In the genomic region with DNA sequence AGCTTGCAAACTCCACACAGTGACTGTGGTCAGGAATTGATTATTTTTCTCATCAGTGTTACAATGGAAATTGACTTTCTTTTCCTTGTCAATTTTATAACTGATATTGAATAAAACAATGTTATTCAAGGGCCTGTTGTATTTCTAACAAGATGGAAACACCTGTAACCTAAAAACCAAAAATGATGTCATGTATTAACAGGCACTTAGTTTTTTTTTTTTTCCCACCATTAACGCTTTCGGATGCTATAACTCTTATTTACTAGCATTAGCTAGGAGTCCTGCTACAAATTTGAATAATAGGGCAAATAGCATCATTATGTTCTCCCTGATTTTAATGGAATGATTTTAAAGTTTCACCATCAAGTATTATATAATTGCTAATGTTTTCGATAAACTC, we compare ENCODE assay signal across 2 cellular contexts.
TF ChIP-seq lines count a peak whose summit lies in the region.

No MANE protein-coding gene starts in this region.

TF ChIP-seq in HepG2, 621 proteins besides CTCF, POLR2A, EP300 and RAD21:
- TF ChIP-seq, protein P1, sequence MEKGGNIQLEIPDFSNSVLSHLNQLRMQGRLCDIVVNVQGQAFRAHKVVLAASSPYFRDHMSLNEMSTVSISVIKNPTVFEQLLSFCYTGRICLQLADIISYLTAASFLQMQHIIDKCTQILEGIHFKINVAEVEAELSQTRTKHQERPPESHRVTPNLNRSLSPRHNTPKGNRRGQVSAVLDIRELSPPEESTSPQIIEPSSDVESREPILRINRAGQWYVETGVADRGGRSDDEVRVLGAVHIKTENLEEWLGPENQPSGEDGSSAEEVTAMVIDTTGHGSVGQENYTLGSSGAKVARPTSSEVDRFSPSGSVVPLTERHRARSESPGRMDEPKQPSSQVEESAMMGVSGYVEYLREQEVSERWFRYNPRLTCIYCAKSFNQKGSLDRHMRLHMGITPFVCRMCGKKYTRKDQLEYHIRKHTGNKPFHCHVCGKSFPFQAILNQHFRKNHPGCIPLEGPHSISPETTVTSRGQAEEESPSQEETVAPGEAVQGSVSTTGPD (CRISPR knock-in tag; IDR thresholded peaks at IDR 0.05): no peak
- peak; percentile 71 for TF ChIP-seq ATF7 (IDR thresholded peaks at IDR 0.05)
- TF ChIP-seq ATF7 (CRISPR knock-in tag; IDR thresholded peaks at IDR 0.05): no peak

TF ChIP-seq in GM12878, 131 proteins besides CTCF, POLR2A, EP300 and RAD21:
- peak; percentile 96 for TF ChIP-seq ATF7 (IDR thresholded peaks at IDR 0.05; ENCODE audit: low read depth)
- no peak for TF ChIP-seq ZNF622 (IDR thresholded peaks at IDR 0.05)
- TF ChIP-seq ZNF384 (IDR thresholded peaks at IDR 0.05; ENCODE audit: borderline replicate concordance, low read depth, low read length): peak; percentile 55
- TF ChIP-seq BCL11A (IDR thresholded peaks at IDR 0.05; ENCODE audit: low read depth, low read length): no peak
- TF ChIP-seq, protein P2, sequence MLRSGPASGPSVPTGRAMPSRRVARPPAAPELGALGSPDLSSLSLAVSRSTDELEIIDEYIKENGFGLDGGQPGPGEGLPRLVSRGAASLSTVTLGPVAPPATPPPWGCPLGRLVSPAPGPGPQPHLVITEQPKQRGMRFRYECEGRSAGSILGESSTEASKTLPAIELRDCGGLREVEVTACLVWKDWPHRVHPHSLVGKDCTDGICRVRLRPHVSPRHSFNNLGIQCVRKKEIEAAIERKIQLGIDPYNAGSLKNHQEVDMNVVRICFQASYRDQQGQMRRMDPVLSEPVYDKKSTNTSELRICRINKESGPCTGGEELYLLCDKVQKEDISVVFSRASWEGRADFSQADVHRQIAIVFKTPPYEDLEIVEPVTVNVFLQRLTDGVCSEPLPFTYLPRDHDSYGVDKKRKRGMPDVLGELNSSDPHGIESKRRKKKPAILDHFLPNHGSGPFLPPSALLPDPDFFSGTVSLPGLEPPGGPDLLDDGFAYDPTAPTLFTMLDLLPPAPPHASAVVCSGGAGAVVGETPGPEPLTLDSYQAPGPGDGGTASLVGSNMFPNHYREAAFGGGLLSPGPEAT (IDR thresholded peaks at IDR 0.05; ENCODE audit: low read depth): peak; percentile 17; the same call in 1 of the 2 replicates
- TF ChIP-seq YY1 (IDR thresholded peaks at IDR 0.05; ENCODE audit: low read depth, low read length): no peak
